In genomic region chr4:105473340-105474109, GRCh38 we compare ENCODE assay signal across 1 cellular context.
TF ChIP-seq lines count a peak whose summit lies in the region.

PPA2 (minus strand) TSS chr4:105474062; CDS start chr4:105474050, 12 bp downstream.

TF ChIP-seq in K562, 482 proteins besides CTCF, POLR2A, EP300 and RAD21 (continued from another document and continues in another):
- TF ChIP-seq ZNF609 (CRISPR knock-in tag; IDR thresholded peaks at IDR 0.05; ENCODE audit: borderline replicate concordance) (0 out of 2 replicates have a peak, but pooled peaks have one; percentile 33), ETS2 (tag; IDR thresholded peaks at IDR 0.05; ENCODE audit: borderline replicate concordance, poor library complexity, severe bottlenecking) (no peak), HLTF (IDR thresholded peaks at IDR 0.05) (no peak), SMC3 (conservative IDR thresholded peaks at IDR 0.05; ENCODE audit: insufficient read depth, low read depth, low read length) (0 out of 2 replicates have a peak, but pooled peaks have one; percentile 43), PATZ1 (CRISPR knock-in tag; IDR thresholded peaks at IDR 0.05; ENCODE audit: borderline replicate concordance) (no peak), CBFB (CRISPR knock-in tag; IDR thresholded peaks at IDR 0.05) (peak; percentile 93), ZNF311 (CRISPR knock-in tag; IDR thresholded peaks at IDR 0.05) (no peak), MTA2 (IDR thresholded peaks at IDR 0.05; ENCODE audit: low read depth) (no peak), PTRF (tag; IDR thresholded peaks at IDR 0.05) (no peak), RBM14 (IDR thresholded peaks at IDR 0.05; ENCODE audit: borderline replicate concordance, insufficient read depth, low read depth, low read length) (no peak), ZEB2 (IDR thresholded peaks at IDR 0.05) (no peak), SRSF1 (IDR thresholded peaks at IDR 0.05; ENCODE audit: low read depth, low read length) (peak; percentile 78; the same call in 1 of the 2 replicates), FUS (optimal IDR thresholded peaks at IDR 0.05; ENCODE audit: low read depth, low read length) (peak; percentile 34), UBTF (IDR thresholded peaks at IDR 0.05; ENCODE audit: borderline replicate concordance in 1 of 2, low read depth in 2 of 2, low read length in 2 of 2) (peak in 1 of 2 experiments; percentile 83; a peak in 2 of 4 replicates), SIN3B (IDR thresholded peaks at IDR 0.05; ENCODE audit: low read depth) (0 out of 2 replicates have a peak, but pooled peaks have one; percentile 33), NFIC (IDR thresholded peaks at IDR 0.05) (peak; percentile 33; the same call in 1 of the 2 replicates), ZBTB43 (CRISPR knock-in tag; IDR thresholded peaks at IDR 0.05) (no peak), DMBX1 (CRISPR knock-in tag; IDR thresholded peaks at IDR 0.05; ENCODE audit: borderline replicate concordance) (no peak), THRAP3 (IDR thresholded peaks at IDR 0.05; ENCODE audit: borderline replicate concordance) (no peak), CHD2 (IDR thresholded peaks at IDR 0.05; ENCODE audit: low read depth, low read length) (peak; percentile 77), TFAP4 (CRISPR knock-in tag; IDR thresholded peaks at IDR 0.05; ENCODE audit: borderline replicate concordance) (peak; percentile 86), XRCC5 (IDR thresholded peaks at IDR 0.05; ENCODE audit: low read depth, low read length) (no peak), RERE (CRISPR knock-in tag; IDR thresholded peaks at IDR 0.05; ENCODE audit: borderline replicate concordance) (no peak), SAFB (IDR thresholded peaks at IDR 0.05; ENCODE audit: borderline replicate concordance, low read depth, low read length) (no peak), FOXJ3 (CRISPR knock-in tag; IDR thresholded peaks at IDR 0.05) (no peak), SIN3A (IDR thresholded peaks at IDR 0.05; ENCODE audit: borderline replicate concordance in 2 of 2, control insufficient read depth in 1 of 2, low read depth in 2 of 2, low read length in 2 of 2) (no peak; a peak in 1 of 4 replicates), BCL6 (CRISPR knock-in tag; IDR thresholded peaks at IDR 0.05) (no peak), ELF4 (CRISPR knock-in tag; IDR thresholded peaks at IDR 0.05) (no peak), CREM (IDR thresholded peaks at IDR 0.05; ENCODE audit: low read depth) (peak; percentile 92), FOXA3 (CRISPR knock-in tag; conservative IDR thresholded peaks at IDR 0.05 in 1 of 2, IDR thresholded peaks at IDR 0.05 in 1 of 2) (no peak; a peak in 1 of 4 replicates), MYBL2 (IDR thresholded peaks at IDR 0.05; ENCODE audit: low read depth) (no peak), MYBL2 (CRISPR knock-in tag; IDR thresholded peaks at IDR 0.05; ENCODE audit: borderline replicate concordance) (no peak), BRD4 (IDR thresholded peaks at IDR 0.05) (no peak; the same call in 1 of the 2 replicates), NELFE (IDR thresholded peaks at IDR 0.05; ENCODE audit: insufficient read depth, insufficient read length) (no peak)
- TF ChIP-seq, protein P1, sequence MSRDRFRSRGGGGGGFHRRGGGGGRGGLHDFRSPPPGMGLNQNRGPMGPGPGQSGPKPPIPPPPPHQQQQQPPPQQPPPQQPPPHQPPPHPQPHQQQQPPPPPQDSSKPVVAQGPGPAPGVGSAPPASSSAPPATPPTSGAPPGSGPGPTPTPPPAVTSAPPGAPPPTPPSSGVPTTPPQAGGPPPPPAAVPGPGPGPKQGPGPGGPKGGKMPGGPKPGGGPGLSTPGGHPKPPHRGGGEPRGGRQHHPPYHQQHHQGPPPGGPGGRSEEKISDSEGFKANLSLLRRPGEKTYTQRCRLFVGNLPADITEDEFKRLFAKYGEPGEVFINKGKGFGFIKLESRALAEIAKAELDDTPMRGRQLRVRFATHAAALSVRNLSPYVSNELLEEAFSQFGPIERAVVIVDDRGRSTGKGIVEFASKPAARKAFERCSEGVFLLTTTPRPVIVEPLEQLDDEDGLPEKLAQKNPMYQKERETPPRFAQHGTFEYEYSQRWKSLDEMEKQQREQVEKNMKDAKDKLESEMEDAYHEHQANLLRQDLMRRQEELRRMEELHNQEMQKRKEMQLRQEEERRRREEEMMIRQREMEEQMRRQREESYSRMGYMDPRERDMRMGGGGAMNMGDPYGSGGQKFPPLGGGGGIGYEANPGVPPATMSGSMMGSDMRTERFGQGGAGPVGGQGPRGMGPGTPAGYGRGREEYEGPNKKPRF (IDR thresholded peaks at IDR 0.05; ENCODE audit: low read depth, low read length): no peak
- TF ChIP-seq, protein P2, sequence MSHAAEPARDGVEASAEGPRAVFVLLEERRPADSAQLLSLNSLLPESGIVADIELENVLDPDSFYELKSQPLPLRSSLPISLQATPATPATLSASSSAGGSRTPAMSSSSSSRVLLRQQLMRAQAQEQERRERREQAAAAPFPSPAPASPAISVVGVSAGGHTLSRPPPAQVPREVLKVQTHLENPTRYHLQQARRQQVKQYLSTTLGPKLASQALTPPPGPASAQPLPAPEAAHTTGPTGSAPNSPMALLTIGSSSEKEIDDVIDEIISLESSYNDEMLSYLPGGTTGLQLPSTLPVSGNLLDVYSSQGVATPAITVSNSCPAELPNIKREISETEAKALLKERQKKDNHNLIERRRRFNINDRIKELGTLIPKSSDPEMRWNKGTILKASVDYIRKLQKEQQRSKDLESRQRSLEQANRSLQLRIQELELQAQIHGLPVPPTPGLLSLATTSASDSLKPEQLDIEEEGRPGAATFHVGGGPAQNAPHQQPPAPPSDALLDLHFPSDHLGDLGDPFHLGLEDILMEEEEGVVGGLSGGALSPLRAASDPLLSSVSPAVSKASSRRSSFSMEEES (CRISPR knock-in tag; IDR thresholded peaks at IDR 0.05): no peak
- TF ChIP-seq, protein P3, sequence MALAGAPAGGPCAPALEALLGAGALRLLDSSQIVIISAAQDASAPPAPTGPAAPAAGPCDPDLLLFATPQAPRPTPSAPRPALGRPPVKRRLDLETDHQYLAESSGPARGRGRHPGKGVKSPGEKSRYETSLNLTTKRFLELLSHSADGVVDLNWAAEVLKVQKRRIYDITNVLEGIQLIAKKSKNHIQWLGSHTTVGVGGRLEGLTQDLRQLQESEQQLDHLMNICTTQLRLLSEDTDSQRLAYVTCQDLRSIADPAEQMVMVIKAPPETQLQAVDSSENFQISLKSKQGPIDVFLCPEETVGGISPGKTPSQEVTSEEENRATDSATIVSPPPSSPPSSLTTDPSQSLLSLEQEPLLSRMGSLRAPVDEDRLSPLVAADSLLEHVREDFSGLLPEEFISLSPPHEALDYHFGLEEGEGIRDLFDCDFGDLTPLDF (CRISPR knock-in tag; IDR thresholded peaks at IDR 0.05): no peak
